In the genomic region with DNA sequence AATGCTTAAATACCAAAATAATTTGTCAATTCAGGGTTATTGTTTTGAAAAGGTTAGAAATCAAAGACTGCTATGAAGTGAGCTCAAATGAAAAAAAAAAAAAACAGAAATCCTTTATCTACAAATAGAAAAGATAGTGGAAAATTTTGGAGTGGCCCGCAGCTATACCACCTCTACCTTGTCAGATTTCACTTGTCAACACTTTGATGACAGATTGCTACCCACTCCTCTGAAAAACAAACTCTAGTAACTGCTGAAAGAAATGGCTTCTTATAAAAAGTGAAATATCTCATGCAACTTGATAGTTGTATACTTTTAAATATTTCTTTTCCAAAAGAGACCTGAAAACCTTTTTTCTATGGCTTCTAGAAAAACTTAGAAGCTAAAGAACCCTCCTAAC, we compare ENCODE assay signal across 11 cellular contexts.
"Had no signal": no experiment of that assay in that cellular context is flagged by ENCODE, and none has a peak within 500 bp of the region (broad histone marks: within the 10 kb centered on the region; RNA-seq: fewer than 3 reads in every experiment).

No MANE protein-coding gene starts in this region.

- H2AFZ ChIP-seq: GM23248, GM23338 had no signal

- ATAC-seq: GM23338, HCT116 had no signal

- DNase-seq: GM23248, GOT3, H7, H9, HCEC 1CT, HFFc6 had no signal

- FAIRE-seq: H1, H54 had no signal

- H3K4me3 ChIP-seq: GM23248, GM23338, HAP-1 had no signal

- H3K9me3 ChIP-seq: HAP-1 had no signal

- H3K4me2 ChIP-seq: GM23338 had no signal

- H3K27ac ChIP-seq: GM23248 had no signal

- H3K36me3 ChIP-seq: HAP-1 had no signal

- H3K9ac ChIP-seq: GM23248 had no signal
